8 cellular contexts compared by ENCODE assay signal in the genomic region with DNA sequence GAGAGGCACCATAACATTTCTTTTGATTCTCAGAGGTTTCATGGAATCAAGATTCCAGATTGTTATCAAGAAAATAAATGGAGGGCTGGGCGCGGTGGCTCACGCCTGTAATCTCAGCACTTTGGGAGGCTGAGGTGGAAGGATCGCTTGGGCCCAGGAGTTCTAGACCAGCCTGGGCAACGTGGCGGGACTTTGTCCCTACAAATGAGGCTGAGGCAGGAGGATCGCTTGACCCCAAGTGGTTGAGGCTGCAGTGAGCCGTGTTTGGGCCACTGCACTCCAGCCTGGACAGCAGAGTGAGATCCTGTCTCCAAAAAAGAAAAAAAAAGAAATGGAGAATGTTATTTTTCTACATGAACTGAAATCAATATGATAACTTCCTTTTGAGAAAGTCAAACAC. TPM values are rescaled to one million over a fixed set of nuclear protein-coding genes. Genes with fewer than 3 reads are reported as not detected.
DNase-seq lines count a peak whose midpoint lies in the region; ATAC-seq and TF ChIP-seq lines count a peak whose summit lies in the region.

No MANE protein-coding gene starts in this region.

- no peak for DNase-seq in activated CD8-positive, alpha-beta memory T cell treated with anti-CD3 and anti-CD28 coated beads, Interleukin-2, amount 10 ng/mL, durations not matched to agents 7 days and 5 days
- DNase-seq in activated CD8-positive, alpha-beta memory T cell treated with anti-CD3 and anti-CD28 coated beads, Interleukin-2, amount 50 U/mL, for 48 hours = no peak
- no peak for DNase-seq in activated naive CD8-positive, alpha-beta T cell treated with anti-CD3 and anti-CD28 coated beads, Interleukin-2, amount 10 ng/mL, durations not matched to agents 7 days and 5 days
- DNase-seq in left lung (no peak), testis (no peak), mucosa of descending colon (no peak)

- no peaks in the 10 kb centered on the region for H3K27me3 Mint-ChIP-seq in activated CD8-positive, alpha-beta memory T cell treated with anti-CD3 and anti-CD28 coated beads, Interleukin-2, amount 10 ng/mL, durations not matched to agents 7 days and 5 days
- H3K27me3 Mint-ChIP-seq in activated naive CD8-positive, alpha-beta T cell treated with anti-CD3 and anti-CD28 coated beads, Interleukin-2, amount 10 ng/mL, durations not matched to agents 7 days and 5 days = no peaks in the 10 kb centered on the region

- ATAC-seq in activated CD8-positive, alpha-beta memory T cell treated with anti-CD3 and anti-CD28 coated beads, Interleukin-2, amount 10 ng/mL, durations not matched to agents 7 days and 5 days = no peak
- no peak for ATAC-seq in activated naive CD8-positive, alpha-beta T cell treated with anti-CD3 and anti-CD28 coated beads, Interleukin-2, amount 10 ng/mL, durations not matched to agents 7 days and 5 days (ENCODE audit: low read depth)
- ATAC-seq in left lung (no peak), GM18861 (IDR thresholded peaks at IDR 0.05; ENCODE audit: unreplicated experiment) (no peak), HG03097 (IDR thresholded peaks at IDR 0.05; ENCODE audit: low FRiP score, unreplicated experiment) (no peak), mucosa of descending colon (no peak)

- H3K36me3 Mint-ChIP-seq in activated CD8-positive, alpha-beta memory T cell treated with anti-CD3 and anti-CD28 coated beads, Interleukin-2, amount 10 ng/mL, durations not matched to agents 7 days and 5 days = peaks cover 43% of the 10 kb centered on the region
- peaks cover 30% of the 10 kb centered on the region for H3K36me3 Mint-ChIP-seq in activated naive CD8-positive, alpha-beta T cell treated with anti-CD3 and anti-CD28 coated beads, Interleukin-2, amount 10 ng/mL, durations not matched to agents 7 days and 5 days

- H3K9me3 Mint-ChIP-seq in activated CD8-positive, alpha-beta memory T cell treated with anti-CD3 and anti-CD28 coated beads, Interleukin-2, amount 10 ng/mL, durations not matched to agents 7 days and 5 days (ENCODE audit: low read depth) = peaks cover 2% of the 10 kb centered on the region
- no peaks in the 10 kb centered on the region for H3K9me3 Mint-ChIP-seq in activated naive CD8-positive, alpha-beta T cell treated with anti-CD3 and anti-CD28 coated beads, Interleukin-2, amount 10 ng/mL, durations not matched to agents 7 days and 5 days

- no peak overlapping the region for H3K27ac ChIP-seq in left lung
- no peak overlapping the region for H3K27ac ChIP-seq in testis

- H3K4me3 Mint-ChIP-seq in activated CD8-positive, alpha-beta memory T cell treated with anti-CD3 and anti-CD28 coated beads, Interleukin-2, amount 10 ng/mL, durations not matched to agents 7 days and 5 days = peak overlapping the region; percentile 86
- H3K4me3 Mint-ChIP-seq in activated naive CD8-positive, alpha-beta T cell treated with anti-CD3 and anti-CD28 coated beads, Interleukin-2, amount 10 ng/mL, durations not matched to agents 7 days and 5 days = peak overlapping the region; percentile 99

- TF ChIP-seq CTCF in left lung (IDR thresholded peaks at IDR 0.05) (no peak), testis (IDR thresholded peaks at IDR 0.05) (no peak), mucosa of descending colon (IDR thresholded peaks at IDR 0.05) (no peak)

- H3K4me1 Mint-ChIP-seq in activated CD8-positive, alpha-beta memory T cell treated with anti-CD3 and anti-CD28 coated beads, Interleukin-2, amount 10 ng/mL, durations not matched to agents 7 days and 5 days = peaks cover 51% of the 10 kb centered on the region
- peaks cover 48% of the 10 kb centered on the region for H3K4me1 Mint-ChIP-seq in activated naive CD8-positive, alpha-beta T cell treated with anti-CD3 and anti-CD28 coated beads, Interleukin-2, amount 10 ng/mL, durations not matched to agents 7 days and 5 days

- intact Hi-C loops in left lung (cut with DNase I) = no loop called here
- intact Hi-C loops in testis (cut with DNase I; ENCODE audit: low total_unique reads) = no loop called here
- intact Hi-C loops in mucosa of descending colon (cut with DNase I, micrococcal nuclease) = no loop called here

- H3K27me3 ChIP-seq in left lung = no peaks in the 10 kb centered on the region
- H3K27me3 ChIP-seq in testis = no peaks in the 10 kb centered on the region

- H3K27ac Mint-ChIP-seq in activated CD8-positive, alpha-beta memory T cell treated with anti-CD3 and anti-CD28 coated beads, Interleukin-2, amount 10 ng/mL, durations not matched to agents 7 days and 5 days = peak overlapping the region; percentile 99
- H3K27ac Mint-ChIP-seq in activated naive CD8-positive, alpha-beta T cell treated with anti-CD3 and anti-CD28 coated beads, Interleukin-2, amount 10 ng/mL, durations not matched to agents 7 days and 5 days = peak overlapping the region; percentile 100

- CTCF ChIA-PET in activated CD8-positive, alpha-beta memory T cell treated with anti-CD3 and anti-CD28 coated beads, Interleukin-2, amount 10 ng/mL, durations not matched to agents 7 days and 5 days (lab: Charles Lee) = no interaction called here

- POLR2A ChIA-PET in activated naive CD8-positive, alpha-beta T cell treated with anti-CD3 and anti-CD28 coated beads, Interleukin-2, amount 10 ng/mL, durations not matched to agents 7 days and 5 days (lab: Charles Lee) = no interaction called here

- no peaks in the 10 kb centered on the region for H3K9me3 ChIP-seq in left lung
- no peaks in the 10 kb centered on the region for H3K9me3 ChIP-seq in testis
- no peaks in the 10 kb centered on the region for H3K9me3 ChIP-seq in mucosa of descending colon

- TF ChIP-seq POLR2A in testis (IDR thresholded peaks at IDR 0.05) = no peak

- H3K36me3 ChIP-seq in left lung (peaks cover 0 to 19% of the 10 kb centered on the region in 2 donors), testis (ENCODE audit: low read depth, missing control alignments) (no peaks in the 10 kb centered on the region), mucosa of descending colon (ENCODE audit: low read depth) (peaks cover 6% of the 10 kb centered on the region)

- WGBS in testis, 2 donors = 64 to 74% methylated on average over 8 of the region's 8 CpGs

- H3K4me3 ChIP-seq in left lung = peak overlapping the region; percentile 84 to 91
- H3K4me3 ChIP-seq in testis = peak overlapping the region; percentile 85 to 95
- no peak overlapping the region for H3K4me3 ChIP-seq in mucosa of descending colon

- H3K4me1 ChIP-seq in left lung (peaks cover 33 to 58% of the 10 kb centered on the region in 2 donors), testis (peaks cover 31% of the 10 kb centered on the region), mucosa of descending colon (ENCODE audit: low read depth) (peaks cover 27% of the 10 kb centered on the region)

RNA-seq across cellular contexts. Expression of a gene that starts 1.3 kb away (rescaled TPM):
- 10 to 100 TPM; 40.7 to 50.5 TPM for total RNA-seq in activated CD8-positive, alpha-beta memory T cell treated with anti-CD3 and anti-CD28 coated beads, Interleukin-2, amount 10 ng/mL, durations not matched to agents 7 days and 5 days
- total RNA-seq in activated naive CD8-positive, alpha-beta T cell treated with anti-CD3 and anti-CD28 coated beads, Interleukin-2, amount 10 ng/mL, durations not matched to agents 7 days and 5 days = 10 to 100 TPM; 39.8 to 40.5 TPM
- total RNA-seq in left lung (10 to 100 TPM; 64.8 to 66.4 TPM), testis (10 to 100 TPM; 59.9 to 73.3 TPM), mucosa of descending colon (10 to 100 TPM; 52.5 to 82.9 (median 78.5) TPM)
- polyA plus RNA-seq in testis (ENCODE audit: insufficient read depth, low read depth, low replicate concordance) = 38.0 TPM

RNA-seq across cellular contexts. Expression of a gene that starts 1.7 kb away (rescaled TPM):
- 100 to 1,000 TPM; 291 to 348 TPM for total RNA-seq in activated CD8-positive, alpha-beta memory T cell treated with anti-CD3 and anti-CD28 coated beads, Interleukin-2, amount 10 ng/mL, durations not matched to agents 7 days and 5 days
- total RNA-seq in activated naive CD8-positive, alpha-beta T cell treated with anti-CD3 and anti-CD28 coated beads, Interleukin-2, amount 10 ng/mL, durations not matched to agents 7 days and 5 days = 100 to 1,000 TPM; 226 to 233 TPM
- total RNA-seq in left lung (100 to 1,000 TPM; 134 to 158 TPM), testis (10 to 100 TPM; 57.3 to 74.5 TPM), mucosa of descending colon (100 to 1,000 TPM; 107 to 144 (median 125) TPM)
- polyA plus RNA-seq in testis (ENCODE audit: insufficient read depth, low read depth, low replicate concordance) = 176 TPM
